17 cellular contexts compared by ENCODE assay signal in the genomic region with DNA sequence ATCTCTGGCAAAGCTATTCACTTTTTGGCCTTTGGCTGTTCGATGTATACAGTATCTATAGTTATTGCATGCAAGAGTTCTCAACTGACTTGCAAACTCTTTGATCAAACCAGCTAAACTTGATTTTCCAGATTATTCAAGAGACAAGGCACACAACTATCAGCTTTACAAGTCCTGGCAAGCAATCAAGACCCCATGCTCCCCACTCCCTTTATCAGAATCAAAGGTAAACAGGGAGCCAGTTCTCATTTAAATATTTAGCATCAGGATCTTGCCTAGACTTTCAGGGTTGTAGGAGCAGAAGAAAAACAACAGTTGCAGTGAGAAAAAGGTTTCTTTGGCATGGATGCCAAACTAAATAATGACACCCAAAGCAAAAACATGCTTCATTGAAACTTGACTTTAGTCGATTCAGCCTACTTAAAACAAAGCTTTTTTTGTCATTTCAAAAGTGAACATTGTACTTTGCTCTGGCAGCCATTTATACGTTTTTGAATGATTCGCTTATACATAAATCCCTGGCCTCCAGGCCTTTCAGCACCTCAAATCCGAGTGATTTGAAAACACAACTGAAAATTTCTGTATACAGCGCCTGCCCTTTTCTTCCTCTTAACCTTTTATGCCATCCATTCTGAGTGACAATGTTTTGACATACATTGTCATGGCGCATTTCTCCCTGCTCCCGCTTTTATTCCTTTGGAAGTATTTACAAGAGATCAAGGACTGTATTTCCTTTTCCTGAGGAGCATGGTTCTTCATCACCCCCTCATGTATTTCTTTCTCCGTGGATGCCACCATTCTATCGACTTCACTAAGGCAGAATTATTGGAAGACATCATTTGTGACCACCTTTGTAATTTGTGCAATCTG.
DNase-seq lines count a peak whose midpoint lies in the region; ATAC-seq and TF ChIP-seq lines count a peak whose summit lies in the region.
"Had no signal": no experiment of that assay in that cellular context is flagged by ENCODE, and none has a peak within 500 bp of the region (broad histone marks: within the 10 kb centered on the region; RNA-seq: fewer than 3 reads in every experiment).

No MANE protein-coding gene starts in this region.

- TF ChIP-seq POLR2A in transverse colon (IDR thresholded peaks at IDR 0.05) = no peak

- H3K36me3 ChIP-seq in RWPE2 (ENCODE audit: low read depth) = no peaks in the 10 kb centered on the region
- no peaks in the 10 kb centered on the region for H3K36me3 ChIP-seq in transverse colon
- H3K36me3 ChIP-seq in MG63 = no peaks in the 10 kb centered on the region
- H3K36me3 ChIP-seq: BLaER1, thyroid gland had no signal

- no peak for ATAC-seq in RWPE2 (ENCODE audit: low read depth)
- no peak for ATAC-seq in HG03378 (IDR thresholded peaks at IDR 0.05; ENCODE audit: unreplicated experiment)

- H3K4me1 ChIP-seq in RWPE2 (ENCODE audit: insufficient read depth, poor library complexity, severe bottlenecking) (peaks cover 16% of the 10 kb centered on the region), transverse colon (peaks cover 0 to 61% (median 25%) of the 10 kb centered on the region in 4 donors)
- H3K4me1 ChIP-seq: BLaER1 had no signal

- DNase-seq in DMS53 (lab: John Stamatoyannopoulos, UW) (peak; percentile 60), DMS53 treated with DMSO at 0.1 percent for 48 hours (lab: John Stamatoyannopoulos, UW; ENCODE audit: unreplicated experiment) (no peak), RWPE2 (ENCODE audit: low spot score) (no peak), left kidney (ENCODE audit: low read depth, low spot score) (peak; percentile 6), transverse colon (peak; percentile 63), HK-2 (ENCODE audit: unreplicated experiment) (no peak), MG63 (no peak)
- DNase-seq: 8988T, aorta, NCI-H2107, occipital lobe, SIG-M5, T-helper 2 cell, thyroid gland had no signal

- intact Hi-C loops in transverse colon (cut with DNase I; ENCODE audit: low total_unique reads) = no loop called here

- 43 to 45% methylated on average over 10 of the region's 10 CpGs for WGBS in transverse colon (ENCODE audit: low coverage in 1 of 2), 2 donors

- H3K27me3 ChIP-seq in RWPE2 (ENCODE audit: insufficient read depth, poor library complexity, severe bottlenecking) = no peaks in the 10 kb centered on the region
- H3K27me3 ChIP-seq in transverse colon = no peaks in the 10 kb centered on the region
- H3K27me3 ChIP-seq in MG63 = no peaks in the 10 kb centered on the region
- H3K27me3 ChIP-seq: BLaER1, thyroid gland had no signal

- H3K4me3 ChIP-seq in RWPE2 (ENCODE audit: severe bottlenecking) (no peak overlapping the region), transverse colon (no peak overlapping the region), MG63 (no peak overlapping the region)
- H3K4me3 ChIP-seq: BLaER1, coronary artery, thyroid gland had no signal

- H3K9me3 ChIP-seq in RWPE2 (ENCODE audit: severe bottlenecking) = no peaks in the 10 kb centered on the region
- H3K9me3 ChIP-seq in transverse colon = no peaks in the 10 kb centered on the region
- H3K9me3 ChIP-seq in MG63 = no peaks in the 10 kb centered on the region
- H3K9me3 ChIP-seq: BLaER1, thyroid gland had no signal

- TF ChIP-seq CTCF in RWPE2 (IDR thresholded peaks at IDR 0.05; ENCODE audit: poor library complexity, severe bottlenecking) (no peak), transverse colon (IDR thresholded peaks at IDR 0.05) (no peak)

- TF ChIP-seq EP300 in transverse colon (IDR thresholded peaks at IDR 0.05; ENCODE audit: low read depth) = no peak

- in situ Hi-C loops in transverse colon (cut with MboI; ENCODE audit: low pct_ligation_motif_present in 1 of 4, low pct_unique_long_range_greater_than_20kb in 1 of 4, low sequenced_read_pairs in 3 of 4) = no loop called here

- H3K27ac ChIP-seq in RWPE2 (ENCODE audit: poor library complexity, severe bottlenecking) (peak overlapping the region; percentile 26), transverse colon (peak overlapping the region; percentile 66 to 73 (median 70))
- H3K27ac ChIP-seq: BLaER1, coronary artery, thyroid gland had no signal

Comparison
In these comparisons a context has a peak if more than half of its experiments do, and no peak if none do; other contexts are left out.
1. DNase-seq: peak in DMS53 (single experiment), left kidney (single experiment) and transverse colon (single experiment); none in DMS53 treated with DMSO at 0.1 percent for 48 hours (single experiment), RWPE2 (single experiment), HK-2 (single experiment) and MG63 (single experiment).